9 cellular contexts compared by ENCODE assay signal in the genomic region with DNA sequence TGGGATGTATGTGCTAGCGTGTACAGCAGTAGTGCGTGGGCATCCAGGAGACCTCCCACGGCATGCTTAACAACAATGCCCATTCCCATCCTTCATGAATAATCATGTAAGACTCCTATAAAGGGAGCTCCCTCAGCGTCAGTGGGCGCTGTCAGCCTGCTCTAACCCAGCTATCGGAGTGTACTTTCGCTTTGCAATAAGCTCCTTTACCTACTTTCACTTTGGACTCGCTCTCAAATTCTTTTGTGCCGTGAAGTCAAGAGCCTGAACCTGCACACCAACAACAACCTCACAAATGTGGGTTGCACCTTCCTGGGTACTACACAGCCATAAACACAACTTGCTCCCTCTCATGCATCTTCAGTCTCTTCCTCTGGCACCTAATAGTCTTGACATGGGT.
DNase-seq lines count a peak whose midpoint lies in the region; ATAC-seq lines count a peak whose summit lies in the region.
"Had no signal": no experiment of that assay in that cellular context is flagged by ENCODE, and none has a peak within 500 bp of the region (broad histone marks: within the 10 kb centered on the region; RNA-seq: fewer than 3 reads in every experiment).

No MANE protein-coding gene starts in this region.

- no peak for DNase-seq in activated CD4-positive, CD25-positive, alpha-beta regulatory T cell (lab: John Stamatoyannopoulos, UW)
- DNase-seq in RPMI7951 (ENCODE audit: low read depth), result peak; percentile 60
- DNase-seq in activated effector memory CD4-positive, alpha-beta T cell treated with anti-CD3 and anti-CD28 coated beads, Interleukin-2, amount 50 U/mL, for 16 hours, result peak; percentile 72
- DNase-seq in stimulated activated CD4-positive, alpha-beta T cell treated with anti-CD3 and anti-CD28 coated beads, Interleukin-4, amount 100 ng/mL, for 1 hour, result peak; percentile 20
- no peak for DNase-seq in effector CD4-positive, alpha-beta T cell
- no peak for DNase-seq in aorta
- DNase-seq: left colon had no signal

- no peaks in the 10 kb centered on the region for H3K9me3 ChIP-seq in aorta (ENCODE audit: control insufficient read depth, low read length)

- H3K27me3 ChIP-seq in aorta (ENCODE audit: control insufficient read depth in 1 of 2, insufficient read depth in 2 of 2, low read length in 1 of 2), result no peaks in the 10 kb centered on the region

- no peaks in the 10 kb centered on the region for H3K36me3 ChIP-seq in aorta (ENCODE audit: control insufficient read depth in 1 of 2, insufficient read depth in 2 of 2, low read length in 1 of 2)

- WGBS in aorta, 2 donors, result 82 to 88% methylated on average over 9 of the region's 9 CpGs

- no peak overlapping the region for H3K27ac ChIP-seq in aorta (ENCODE audit: low read depth in 1 of 2, low read length in 2 of 2)

- peak; percentile 49 to 62 for ATAC-seq in activated CD4-positive, CD25-positive, alpha-beta regulatory T cell treated with anti-CD3 and anti-CD28 coated beads, Interleukin-2, amount 50 U/mL, for 24 hours
- ATAC-seq in aorta (ENCODE audit: low FRiP score), result no peak
- ATAC-seq in GM21576 (IDR thresholded peaks at IDR 0.05; ENCODE audit: unreplicated experiment), result no peak
- ATAC-seq: left colon had no signal

- intact Hi-C loops in aorta (cut with DNase I), result no loop called here

- no peaks in the 10 kb centered on the region for H3K4me1 ChIP-seq in aorta (ENCODE audit: control insufficient read depth in 1 of 2, insufficient read depth in 2 of 2, low read length in 2 of 2)

- no peak overlapping the region for H3K4me3 ChIP-seq in aorta (ENCODE audit: low read length in 2 of 2)

Comparison
In these comparisons a context has a peak if more than half of its experiments do, and no peak if none do; other contexts are left out.
1. ATAC-seq: peak in activated CD4-positive, CD25-positive, alpha-beta regulatory T cell treated with anti-CD3 and anti-CD28 coated beads, Interleukin-2, amount 50 U/mL, for 24 hours (2 of 2); none in aorta (single experiment) and GM21576 (single experiment).
2. DNase-seq: peak in RPMI7951 (single experiment), activated effector memory CD4-positive, alpha-beta T cell treated with anti-CD3 and anti-CD28 coated beads, Interleukin-2, amount 50 U/mL, for 16 hours (single experiment) and stimulated activated CD4-positive, alpha-beta T cell treated with anti-CD3 and anti-CD28 coated beads, Interleukin-4, amount 100 ng/mL, for 1 hour (single experiment); none in activated CD4-positive, CD25-positive, alpha-beta regulatory T cell (0 of 4), effector CD4-positive, alpha-beta T cell (single experiment) and aorta (0 of 2).